In genomic region chr12:93784339-93785086, GRCh38 we compare ENCODE assay signal across 1 cellular context.
TF ChIP-seq lines count a peak whose summit lies in the region.

No MANE protein-coding gene starts in this region.

TF ChIP-seq in K562, 482 proteins besides CTCF, POLR2A, EP300 and RAD21 (continued from another document and continues in another):
- TF ChIP-seq NR2C1 (IDR thresholded peaks at IDR 0.05) (no peak), NR2C1 (tag; IDR thresholded peaks at IDR 0.05) (0 out of 2 replicates have a peak, but pooled peaks have one; percentile 17), HEY1 (CRISPR knock-in tag; IDR thresholded peaks at IDR 0.05; ENCODE audit: borderline replicate concordance) (0 out of 2 replicates have a peak, but pooled peaks have one; percentile 66), GATA2 (CRISPR knock-in tag; IDR thresholded peaks at IDR 0.05) (peak; percentile 86), THRB (CRISPR knock-in tag; conservative IDR thresholded peaks at IDR 0.05) (no peak), CBFB (CRISPR knock-in tag; IDR thresholded peaks at IDR 0.05) (peak; percentile 42; the same call in 1 of the 2 replicates), CREM (IDR thresholded peaks at IDR 0.05; ENCODE audit: low read depth) (peak; percentile 60), SOX6 (IDR thresholded peaks at IDR 0.05) (peak; percentile 97), STAT5A (IDR thresholded peaks at IDR 0.05; ENCODE audit: borderline replicate concordance, low read length) (peak; percentile 54), CBFA2T3 (IDR thresholded peaks at IDR 0.05) (peak; percentile 88), MTF1 (CRISPR knock-in tag; IDR thresholded peaks at IDR 0.05; ENCODE audit: borderline replicate concordance) (no peak), BRD9 (IDR thresholded peaks at IDR 0.05; ENCODE audit: low read depth, partially characterized antibody) (peak; percentile 78), NFIC (IDR thresholded peaks at IDR 0.05) (0 out of 2 replicates have a peak, but pooled peaks have one; percentile 35), GABPB1 (CRISPR knock-in tag; IDR thresholded peaks at IDR 0.05) (0 out of 2 replicates have a peak, but pooled peaks have one; percentile 15), ZNF316 (IDR thresholded peaks at IDR 0.05) (peak; percentile 51), ZNF174 (CRISPR knock-in tag; IDR thresholded peaks at IDR 0.05) (no peak), ZNF764 (CRISPR knock-in tag; IDR thresholded peaks at IDR 0.05; ENCODE audit: low read depth) (no peak), SRF (CRISPR knock-in tag; IDR thresholded peaks at IDR 0.05) (no peak), HMG20A (CRISPR knock-in tag; conservative IDR thresholded peaks at IDR 0.05) (no peak), SETDB1 (IDR thresholded peaks at IDR 0.05; ENCODE audit: low read length) (no peak), KAT8 (IDR thresholded peaks at IDR 0.05; ENCODE audit: low read depth) (no peak), BCOR (IDR thresholded peaks at IDR 0.05) (peak; percentile 81), ZFX (CRISPR knock-in tag; IDR thresholded peaks at IDR 0.05) (peak; percentile 57; the same call in 1 of the 2 replicates), MTA2 (IDR thresholded peaks at IDR 0.05; ENCODE audit: low read depth) (peak; percentile 46), LEF1 (IDR thresholded peaks at IDR 0.05) (0 out of 2 replicates have a peak, but pooled peaks have one; percentile 55), ERF (CRISPR knock-in tag; IDR thresholded peaks at IDR 0.05) (no peak), SRSF7 (optimal IDR thresholded peaks at IDR 0.05; ENCODE audit: low read depth, low read length) (no peak), CREBBP (IDR thresholded peaks at IDR 0.05; ENCODE audit: low read depth, low read length) (no peak), ZNF655 (CRISPR knock-in tag; IDR thresholded peaks at IDR 0.05) (no peak), OTX1 (CRISPR knock-in tag; IDR thresholded peaks at IDR 0.05) (no peak), ZHX1 (conservative IDR thresholded peaks at IDR 0.05; ENCODE audit: low read length) (no peak), DIDO1 (tag; IDR thresholded peaks at IDR 0.05; ENCODE audit: low read depth) (0 out of 2 replicates have a peak, but pooled peaks have one; percentile 54), ZNF143 (CRISPR knock-in tag; IDR thresholded peaks at IDR 0.05) (no peak), DPF2 (IDR thresholded peaks at IDR 0.05) (peak; percentile 64; the same call in 1 of the 2 replicates), ZFPM2 (CRISPR knock-in tag; IDR thresholded peaks at IDR 0.05) (no peak), MEIS2 (IDR thresholded peaks at IDR 0.05; ENCODE audit: partially characterized antibody) (peak; percentile 97), NFXL1 (CRISPR knock-in tag; IDR thresholded peaks at IDR 0.05) (0 out of 2 replicates have a peak, but pooled peaks have one; percentile 7), RBBP5 (IDR thresholded peaks at IDR 0.05; ENCODE audit: borderline replicate concordance, insufficient read depth, low read length, poor library complexity, severe bottlenecking) (no peak), ZNF699 (CRISPR knock-in tag; IDR thresholded peaks at IDR 0.05; ENCODE audit: insufficient replicate concordance) (no peak), RAD51 (IDR thresholded peaks at IDR 0.05; ENCODE audit: borderline replicate concordance, low read depth) (peak; percentile 70; the same call in 1 of the 2 replicates), EZH2 (IDR thresholded peaks at IDR 0.05; ENCODE audit: borderline replicate concordance, low read depth, low read length) (no peak)
- TF ChIP-seq, protein P1, sequence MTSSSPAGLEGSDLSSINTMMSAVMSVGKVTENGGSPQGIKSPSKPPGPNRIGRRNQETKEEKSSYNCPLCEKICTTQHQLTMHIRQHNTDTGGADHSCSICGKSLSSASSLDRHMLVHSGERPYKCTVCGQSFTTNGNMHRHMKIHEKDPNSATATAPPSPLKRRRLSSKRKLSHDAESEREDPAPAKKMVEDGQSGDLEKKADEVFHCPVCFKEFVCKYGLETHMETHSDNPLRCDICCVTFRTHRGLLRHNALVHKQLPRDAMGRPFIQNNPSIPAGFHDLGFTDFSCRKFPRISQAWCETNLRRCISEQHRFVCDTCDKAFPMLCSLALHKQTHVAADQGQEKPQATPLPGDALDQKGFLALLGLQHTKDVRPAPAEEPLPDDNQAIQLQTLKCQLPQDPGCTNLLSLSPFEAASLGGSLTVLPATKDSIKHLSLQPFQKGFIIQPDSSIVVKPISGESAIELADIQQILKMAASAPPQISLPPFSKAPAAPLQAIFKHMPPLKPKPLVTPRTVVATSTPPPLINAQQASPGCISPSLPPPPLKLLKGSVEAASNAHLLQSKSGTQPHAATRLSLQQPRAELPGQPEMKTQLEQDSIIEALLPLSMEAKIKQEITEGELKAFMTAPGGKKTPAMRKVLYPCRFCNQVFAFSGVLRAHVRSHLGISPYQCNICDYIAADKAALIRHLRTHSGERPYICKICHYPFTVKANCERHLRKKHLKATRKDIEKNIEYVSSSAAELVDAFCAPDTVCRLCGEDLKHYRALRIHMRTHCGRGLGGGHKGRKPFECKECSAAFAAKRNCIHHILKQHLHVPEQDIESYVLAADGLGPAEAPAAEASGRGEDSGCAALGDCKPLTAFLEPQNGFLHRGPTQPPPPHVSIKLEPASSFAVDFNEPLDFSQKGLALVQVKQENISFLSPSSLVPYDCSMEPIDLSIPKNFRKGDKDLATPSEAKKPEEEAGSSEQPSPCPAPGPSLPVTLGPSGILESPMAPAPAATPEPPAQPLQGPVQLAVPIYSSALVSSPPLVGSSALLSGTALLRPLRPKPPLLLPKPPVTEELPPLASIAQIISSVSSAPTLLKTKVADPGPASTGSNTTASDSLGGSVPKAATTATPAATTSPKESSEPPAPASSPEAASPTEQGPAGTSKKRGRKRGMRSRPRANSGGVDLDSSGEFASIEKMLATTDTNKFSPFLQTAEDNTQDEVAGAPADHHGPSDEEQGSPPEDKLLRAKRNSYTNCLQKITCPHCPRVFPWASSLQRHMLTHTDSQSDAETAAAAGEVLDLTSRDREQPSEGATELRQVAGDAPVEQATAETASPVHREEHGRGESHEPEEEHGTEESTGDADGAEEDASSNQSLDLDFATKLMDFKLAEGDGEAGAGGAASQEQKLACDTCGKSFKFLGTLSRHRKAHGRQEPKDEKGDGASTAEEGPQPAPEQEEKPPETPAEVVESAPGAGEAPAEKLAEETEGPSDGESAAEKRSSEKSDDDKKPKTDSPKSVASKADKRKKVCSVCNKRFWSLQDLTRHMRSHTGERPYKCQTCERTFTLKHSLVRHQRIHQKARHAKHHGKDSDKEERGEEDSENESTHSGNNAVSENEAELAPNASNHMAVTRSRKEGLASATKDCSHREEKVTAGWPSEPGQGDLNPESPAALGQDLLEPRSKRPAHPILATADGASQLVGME (CRISPR knock-in tag; IDR thresholded peaks at IDR 0.05), result no peak
- TF ChIP-seq, protein P2, sequence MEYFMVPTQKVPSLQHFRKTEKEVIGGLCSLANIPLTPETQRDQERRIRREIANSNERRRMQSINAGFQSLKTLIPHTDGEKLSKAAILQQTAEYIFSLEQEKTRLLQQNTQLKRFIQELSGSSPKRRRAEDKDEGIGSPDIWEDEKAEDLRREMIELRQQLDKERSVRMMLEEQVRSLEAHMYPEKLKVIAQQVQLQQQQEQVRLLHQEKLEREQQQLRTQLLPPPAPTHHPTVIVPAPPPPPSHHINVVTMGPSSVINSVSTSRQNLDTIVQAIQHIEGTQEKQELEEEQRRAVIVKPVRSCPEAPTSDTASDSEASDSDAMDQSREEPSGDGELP (CRISPR knock-in tag; IDR thresholded peaks at IDR 0.05; ENCODE audit: borderline replicate concordance), result peak; percentile 85
- TF ChIP-seq, protein P3, sequence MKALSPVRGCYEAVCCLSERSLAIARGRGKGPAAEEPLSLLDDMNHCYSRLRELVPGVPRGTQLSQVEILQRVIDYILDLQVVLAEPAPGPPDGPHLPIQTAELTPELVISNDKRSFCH (CRISPR knock-in tag; IDR thresholded peaks at IDR 0.05), result no peak
- TF ChIP-seq, protein P3 (tag; IDR thresholded peaks at IDR 0.05), result no peak
- TF ChIP-seq, protein P4, sequence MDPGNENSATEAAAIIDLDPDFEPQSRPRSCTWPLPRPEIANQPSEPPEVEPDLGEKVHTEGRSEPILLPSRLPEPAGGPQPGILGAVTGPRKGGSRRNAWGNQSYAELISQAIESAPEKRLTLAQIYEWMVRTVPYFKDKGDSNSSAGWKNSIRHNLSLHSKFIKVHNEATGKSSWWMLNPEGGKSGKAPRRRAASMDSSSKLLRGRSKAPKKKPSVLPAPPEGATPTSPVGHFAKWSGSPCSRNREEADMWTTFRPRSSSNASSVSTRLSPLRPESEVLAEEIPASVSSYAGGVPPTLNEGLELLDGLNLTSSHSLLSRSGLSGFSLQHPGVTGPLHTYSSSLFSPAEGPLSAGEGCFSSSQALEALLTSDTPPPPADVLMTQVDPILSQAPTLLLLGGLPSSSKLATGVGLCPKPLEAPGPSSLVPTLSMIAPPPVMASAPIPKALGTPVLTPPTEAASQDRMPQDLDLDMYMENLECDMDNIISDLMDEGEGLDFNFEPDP (CRISPR knock-in tag; IDR thresholded peaks at IDR 0.05), result no peak
- TF ChIP-seq, protein P5, sequence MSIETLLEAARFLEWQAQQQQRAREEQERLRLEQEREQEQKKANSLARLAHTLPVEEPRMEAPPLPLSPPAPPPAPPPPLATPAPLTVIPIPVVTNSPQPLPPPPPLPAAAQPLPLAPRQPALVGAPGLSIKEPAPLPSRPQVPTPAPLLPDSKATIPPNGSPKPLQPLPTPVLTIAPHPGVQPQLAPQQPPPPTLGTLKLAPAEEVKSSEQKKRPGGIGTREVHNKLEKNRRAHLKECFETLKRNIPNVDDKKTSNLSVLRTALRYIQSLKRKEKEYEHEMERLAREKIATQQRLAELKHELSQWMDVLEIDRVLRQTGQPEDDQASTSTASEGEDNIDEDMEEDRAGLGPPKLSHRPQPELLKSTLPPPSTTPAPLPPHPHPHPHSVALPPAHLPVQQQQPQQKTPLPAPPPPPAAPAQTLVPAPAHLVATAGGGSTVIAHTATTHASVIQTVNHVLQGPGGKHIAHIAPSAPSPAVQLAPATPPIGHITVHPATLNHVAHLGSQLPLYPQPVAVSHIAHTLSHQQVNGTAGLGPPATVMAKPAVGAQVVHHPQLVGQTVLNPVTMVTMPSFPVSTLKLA (conservative IDR thresholded peaks at IDR 0.05), result peak; percentile 91 to 95
- TF ChIP-seq, protein P6, sequence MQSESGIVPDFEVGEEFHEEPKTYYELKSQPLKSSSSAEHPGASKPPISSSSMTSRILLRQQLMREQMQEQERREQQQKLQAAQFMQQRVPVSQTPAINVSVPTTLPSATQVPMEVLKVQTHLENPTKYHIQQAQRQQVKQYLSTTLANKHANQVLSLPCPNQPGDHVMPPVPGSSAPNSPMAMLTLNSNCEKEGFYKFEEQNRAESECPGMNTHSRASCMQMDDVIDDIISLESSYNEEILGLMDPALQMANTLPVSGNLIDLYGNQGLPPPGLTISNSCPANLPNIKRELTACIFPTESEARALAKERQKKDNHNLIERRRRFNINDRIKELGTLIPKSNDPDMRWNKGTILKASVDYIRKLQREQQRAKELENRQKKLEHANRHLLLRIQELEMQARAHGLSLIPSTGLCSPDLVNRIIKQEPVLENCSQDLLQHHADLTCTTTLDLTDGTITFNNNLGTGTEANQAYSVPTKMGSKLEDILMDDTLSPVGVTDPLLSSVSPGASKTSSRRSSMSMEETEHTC (IDR thresholded peaks at IDR 0.05), result peak; percentile 48; the same call in 1 of the 2 replicates
- TF ChIP-seq, protein P7, sequence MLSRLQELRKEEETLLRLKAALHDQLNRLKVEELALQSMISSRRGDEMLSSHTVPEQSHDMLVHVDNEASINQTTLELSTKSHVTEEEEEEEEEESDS (CRISPR knock-in tag; IDR thresholded peaks at IDR 0.05), result no peak
- TF ChIP-seq, protein P8, sequence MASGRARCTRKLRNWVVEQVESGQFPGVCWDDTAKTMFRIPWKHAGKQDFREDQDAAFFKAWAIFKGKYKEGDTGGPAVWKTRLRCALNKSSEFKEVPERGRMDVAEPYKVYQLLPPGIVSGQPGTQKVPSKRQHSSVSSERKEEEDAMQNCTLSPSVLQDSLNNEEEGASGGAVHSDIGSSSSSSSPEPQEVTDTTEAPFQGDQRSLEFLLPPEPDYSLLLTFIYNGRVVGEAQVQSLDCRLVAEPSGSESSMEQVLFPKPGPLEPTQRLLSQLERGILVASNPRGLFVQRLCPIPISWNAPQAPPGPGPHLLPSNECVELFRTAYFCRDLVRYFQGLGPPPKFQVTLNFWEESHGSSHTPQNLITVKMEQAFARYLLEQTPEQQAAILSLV (tag; IDR thresholded peaks at IDR 0.05), result no peak
